14 cellular contexts compared by ENCODE assay signal in genomic region chr11:133896028-133896427, GRCh38. TPM values are rescaled to one million over a fixed set of nuclear protein-coding genes. Genes with fewer than 3 reads are reported as not detected.
A peak's percentile ranks its signal among the peaks of the same experiment; 100 is the strongest.
DNase-seq lines count a peak whose midpoint lies in the region; ATAC-seq, FAIRE-seq and TF ChIP-seq lines count a peak whose summit lies in the region.
"Had no signal": no experiment of that assay in that cellular context is flagged by ENCODE, and none has a peak within 500 bp of the region (broad histone marks: within the 10 kb centered on the region; RNA-seq: fewer than 3 reads in every experiment).

No MANE protein-coding gene starts in this region.

- no peak for DNase-seq in GM12891 (ENCODE audit: insufficient read length, low spot score)
- peak; percentile 34 for DNase-seq in astrocyte of the hippocampus (ENCODE audit: low read depth, low spot score)
- no peak for DNase-seq in NCI-H446 (lab: John Stamatoyannopoulos, UW)
- DNase-seq: BE2C; MM.1S; NCI-H2081 treated with DMSO at 0.1 percent for 48 hours; NK-92 treated with Interleukin-12 subunit alpha and Interleukin-12 subunit beta, amount 100 ng/mL, for 24 hours; SIG-M5; stimulated activated naive B cell treated with anti-CD40 and anti-IgM and Interleukin-4, amounts not matched to agents 10 μg/mL and 1 μg/mL and 100 μg/mL, for 72 hours had no signal

- no peak for TF ChIP-seq POLR2A in GM12891 (IDR thresholded peaks at IDR 0.05; ENCODE audit: low read depth, low read length)

- peak; percentile 51 for ATAC-seq in GM19395 (IDR thresholded peaks at IDR 0.05; ENCODE audit: unreplicated experiment)
- ATAC-seq in HG03095 (IDR thresholded peaks at IDR 0.05; ENCODE audit: unreplicated experiment) = peak; percentile 42
- no peak for ATAC-seq in HG02571 (IDR thresholded peaks at IDR 0.05; ENCODE audit: unreplicated experiment)
- no peak for ATAC-seq in HG02973 (IDR thresholded peaks at IDR 0.05; ENCODE audit: unreplicated experiment)
- no peak for ATAC-seq in GM21381 (IDR thresholded peaks at IDR 0.05; ENCODE audit: unreplicated experiment)

- FAIRE-seq in GM12891 (lab: Jason Lieb, UNC) = peak; percentile 68

TF ChIP-seq in GM12891, 5 proteins besides CTCF, POLR2A, EP300 and RAD21:
- no peak for TF ChIP-seq TAF1 (IDR thresholded peaks at IDR 0.05; ENCODE audit: low read depth, low read length)
- TF ChIP-seq POU2F2 (IDR thresholded peaks at IDR 0.05; ENCODE audit: low read depth, low read length) = no peak
- no peak for TF ChIP-seq PAX5 (IDR thresholded peaks at IDR 0.05; ENCODE audit: insufficient read depth, low read length, severe bottlenecking)
- TF ChIP-seq POLR2AphosphoS5 (IDR thresholded peaks at IDR 0.05; ENCODE audit: low read depth, low read length) = no peak
- TF ChIP-seq SPI1 (IDR thresholded peaks at IDR 0.05; ENCODE audit: low read depth, low read length) = no peak

RNA-seq across cellular contexts. Expression of gene SPATA19, which starts 50.7 kb away (rescaled TPM):
- polyA plus RNA-seq in GM12891 (2012; ENCODE audit: low read depth, missing spikeins) = 0.12 TPM

Comparison
In these comparisons a context has a peak if more than half of its experiments do, and no peak if none do; other contexts are left out.
1. ATAC-seq: peak in GM19395 (single experiment) and HG03095 (single experiment); none in HG02571 (single experiment), HG02973 (single experiment) and GM21381 (single experiment).